1 cellular context compared by ENCODE assay signal in genomic region chr16:69089091-69089912, GRCh38.
TF ChIP-seq lines count a peak whose summit lies in the region.

No MANE protein-coding gene starts in this region.

TF ChIP-seq in HepG2, 621 proteins besides CTCF, POLR2A, EP300 and RAD21 (continued from another document and continues in another):
- TF ChIP-seq ZNF512B (CRISPR knock-in tag; IDR thresholded peaks at IDR 0.05; ENCODE audit: borderline replicate concordance), result peak; percentile 42; the same call in 1 of the 2 replicates
- peak; percentile 54; the same call in 1 of the 2 replicates for TF ChIP-seq PHF21A (CRISPR knock-in tag; IDR thresholded peaks at IDR 0.05)
- TF ChIP-seq HDAC2 (CRISPR knock-in tag; IDR thresholded peaks at IDR 0.05), result peak; percentile 50
- no peak for TF ChIP-seq REST (IDR thresholded peaks at IDR 0.05; ENCODE audit: borderline replicate concordance in 1 of 2, low read depth in 1 of 2, low read length in 2 of 2)
- no peak for TF ChIP-seq JDP2 (CRISPR knock-in tag; IDR thresholded peaks at IDR 0.05; ENCODE audit: borderline replicate concordance)
- TF ChIP-seq ZNF670 (CRISPR knock-in tag; IDR thresholded peaks at IDR 0.05; ENCODE audit: borderline replicate concordance), result no peak
- TF ChIP-seq ZNF446 (CRISPR knock-in tag; IDR thresholded peaks at IDR 0.05), result no peak
- TF ChIP-seq ZNF552 (CRISPR knock-in tag; IDR thresholded peaks at IDR 0.05; ENCODE audit: borderline replicate concordance), result no peak
- no peak for TF ChIP-seq ZZZ3 (CRISPR knock-in tag; IDR thresholded peaks at IDR 0.05; ENCODE audit: borderline replicate concordance)
- TF ChIP-seq NCOA1 (CRISPR knock-in tag; IDR thresholded peaks at IDR 0.05), result no peak
- no peak for TF ChIP-seq ZNF557 (CRISPR knock-in tag; IDR thresholded peaks at IDR 0.05)
- TF ChIP-seq RFX5 (IDR thresholded peaks at IDR 0.05; ENCODE audit: low read depth, low read length), result no peak
- 0 out of 2 replicates have a peak, but pooled peaks have one; percentile 23 for TF ChIP-seq ZNF124 (CRISPR knock-in tag; IDR thresholded peaks at IDR 0.05)
- no peak for TF ChIP-seq ZNF761 (CRISPR knock-in tag; conservative IDR thresholded peaks at IDR 0.05)
- no peak for TF ChIP-seq ZSCAN20 (CRISPR knock-in tag; IDR thresholded peaks at IDR 0.05; ENCODE audit: borderline replicate concordance)
- no peak for TF ChIP-seq ZKSCAN5 (CRISPR knock-in tag; IDR thresholded peaks at IDR 0.05)
- no peak for TF ChIP-seq KLF13 (CRISPR knock-in tag; IDR thresholded peaks at IDR 0.05)
- no peak for TF ChIP-seq SCMH1 (CRISPR knock-in tag; IDR thresholded peaks at IDR 0.05; ENCODE audit: borderline replicate concordance)
- TF ChIP-seq ZKSCAN1 (IDR thresholded peaks at IDR 0.05; ENCODE audit: low read length), result no peak
- TF ChIP-seq ZNF672 (CRISPR knock-in tag; IDR thresholded peaks at IDR 0.05), result no peak
- TF ChIP-seq SMARCE1 (IDR thresholded peaks at IDR 0.05; ENCODE audit: borderline replicate concordance), result no peak
- TF ChIP-seq SNAPC2 (CRISPR knock-in tag; IDR thresholded peaks at IDR 0.05), result peak; percentile 86; the same call in 1 of the 2 replicates
- TF ChIP-seq ZNF326 (CRISPR knock-in tag; IDR thresholded peaks at IDR 0.05; ENCODE audit: borderline replicate concordance), result no peak
- TF ChIP-seq ATM (IDR thresholded peaks at IDR 0.05; ENCODE audit: borderline replicate concordance), result no peak
- no peak for TF ChIP-seq MNT (IDR thresholded peaks at IDR 0.05)
- no peak for TF ChIP-seq GMEB1 (CRISPR knock-in tag; IDR thresholded peaks at IDR 0.05; ENCODE audit: borderline replicate concordance)
- TF ChIP-seq TOE1 (CRISPR knock-in tag; IDR thresholded peaks at IDR 0.05), result no peak
- TF ChIP-seq ZBTB25 (CRISPR knock-in tag; IDR thresholded peaks at IDR 0.05), result no peak
- TF ChIP-seq ZNF563 (CRISPR knock-in tag; IDR thresholded peaks at IDR 0.05), result no peak
- no peak for TF ChIP-seq ETV5 (CRISPR knock-in tag; IDR thresholded peaks at IDR 0.05; ENCODE audit: borderline replicate concordance)
- no peak for TF ChIP-seq ETS1 (CRISPR knock-in tag; IDR thresholded peaks at IDR 0.05)
- no peak for TF ChIP-seq ZNF234 (CRISPR knock-in tag; conservative IDR thresholded peaks at IDR 0.05)
- TF ChIP-seq KDM2A (CRISPR knock-in tag; IDR thresholded peaks at IDR 0.05; ENCODE audit: borderline replicate concordance, low read depth), result peak; percentile 79; the same call in 1 of the 2 replicates
- TF ChIP-seq DZIP1 (CRISPR knock-in tag; IDR thresholded peaks at IDR 0.05), result no peak
- no peak for TF ChIP-seq CHCHD3 (CRISPR knock-in tag; IDR thresholded peaks at IDR 0.05)
- no peak for TF ChIP-seq NCOR1 (IDR thresholded peaks at IDR 0.05; ENCODE audit: borderline replicate concordance, low read length)
- TF ChIP-seq ZNF660 (CRISPR knock-in tag; IDR thresholded peaks at IDR 0.05; ENCODE audit: borderline replicate concordance, low read depth), result no peak
- 0 out of 2 replicates have a peak, but pooled peaks have one; percentile 47 for TF ChIP-seq ZNF780A (CRISPR knock-in tag; IDR thresholded peaks at IDR 0.05)
- no peak; the same call in 1 of the 2 replicates for TF ChIP-seq NFAT5 (CRISPR knock-in tag; IDR thresholded peaks at IDR 0.05)
- no peak for TF ChIP-seq CREM (IDR thresholded peaks at IDR 0.05)
- no peak for TF ChIP-seq CREM (CRISPR knock-in tag; IDR thresholded peaks at IDR 0.05)
